In the genomic region with DNA sequence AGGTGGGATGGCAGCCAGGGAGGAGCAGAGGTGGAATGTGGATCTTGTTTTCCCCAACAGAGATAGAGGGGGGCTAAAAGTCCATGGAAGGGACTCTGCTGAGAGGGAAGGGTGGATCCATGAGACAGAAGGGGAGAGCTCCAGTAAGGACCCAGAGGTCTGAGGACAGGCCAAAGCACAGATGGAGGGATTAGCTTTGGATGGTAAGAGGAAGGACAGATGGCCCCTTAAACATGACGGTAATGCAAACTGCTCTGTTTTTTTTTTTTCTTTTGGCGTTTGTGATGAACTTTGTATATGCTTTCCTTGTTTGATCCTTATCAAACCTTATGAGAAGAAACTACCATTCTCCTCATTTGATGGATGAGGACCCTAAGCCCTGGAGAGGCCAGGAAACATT, we compare ENCODE assay signal across 22 cellular contexts.
DNase-seq lines count a peak whose midpoint lies in the region; TF ChIP-seq lines count a peak whose summit lies in the region.
"Had no signal": no experiment of that assay in that cellular context is flagged by ENCODE, and none has a peak within 500 bp of the region (broad histone marks: within the 10 kb centered on the region; RNA-seq: fewer than 3 reads in every experiment).

No MANE protein-coding gene starts in this region.

- no peak overlapping the region for H3K4me3 ChIP-seq in fibroblast of villous mesenchyme (ENCODE audit: low read depth, low read length)
- H3K4me3 ChIP-seq: lower lobe of right lung, skin epidermis, thoracic aorta had no signal

- peak overlapping the region; percentile 10 for H3K27ac Mint-ChIP-seq in activated T-cell treated with anti-CD3 and anti-CD28 coated beads, Interleukin-2, amount 50 U/mL, for 24 hours
- H3K27ac Mint-ChIP-seq in type B pancreatic cell: peak overlapping the region; percentile 32
- H3K27ac Mint-ChIP-seq: activated CD8-positive, alpha-beta T cell treated with anti-CD3 and anti-CD28 coated beads, Interleukin-2, amount 10 ng/mL, durations not matched to agents 7 days and 5 days; activated naive CD4-positive, alpha-beta T cell treated with anti-CD3 and anti-CD28 coated beads for 36 hours; stimulated activated naive B cell treated with anti-CD40 and anti-IgM and Interleukin-4, amounts not matched to agents 10 μg/mL and 1 μg/mL and 100 μg/mL, for 72 hours had no signal

- no peak overlapping the region for H3K4me3 Mint-ChIP-seq in activated T-cell treated with anti-CD3 and anti-CD28 coated beads, Interleukin-2, amount 50 U/mL, for 24 hours
- H3K4me3 Mint-ChIP-seq in type B pancreatic cell: no peak overlapping the region
- H3K4me3 Mint-ChIP-seq: activated CD8-positive, alpha-beta T cell treated with anti-CD3 and anti-CD28 coated beads, Interleukin-2, amount 10 ng/mL, durations not matched to agents 7 days and 5 days; activated naive CD4-positive, alpha-beta T cell treated with anti-CD3 and anti-CD28 coated beads for 36 hours; activated T-cell treated with anti-CD3 and anti-CD28 coated beads, Interleukin-2, amount 50 U/mL, for 4 hours; stimulated activated naive B cell treated with anti-CD40 and anti-IgM and Interleukin-4, amounts not matched to agents 10 μg/mL and 1 μg/mL and 100 μg/mL, for 72 hours had no signal

- peaks cover 70% of the 10 kb centered on the region for H3K4me1 Mint-ChIP-seq in activated T-cell treated with anti-CD3 and anti-CD28 coated beads, Interleukin-2, amount 50 U/mL, for 24 hours (ENCODE audit: low read depth)
- peaks cover 67% of the 10 kb centered on the region for H3K4me1 Mint-ChIP-seq in type B pancreatic cell (ENCODE audit: unreplicated experiment)

- no peak for DNase-seq in activated T-cell treated with anti-CD3 and anti-CD28 coated beads, Interleukin-2, amount 50 U/mL, for 24 hours
- no peak for DNase-seq in activated T-cell treated with anti-CD3 and anti-CD28 coated beads, Interleukin-2, amount 50 U/mL, for 1 hour
- DNase-seq in SK-N-DZ (ENCODE audit: low spot score) (peak; percentile 77), fibroblast of villous mesenchyme (ENCODE audit: low read depth) (peak; percentile 69), type B pancreatic cell (ENCODE audit: extremely low spot score, unreplicated experiment) (no peak), NCI-H1694 treated with DMSO at 0.1 percent for 48 hours (lab: John Stamatoyannopoulos, UW) (no peak), GOT3 (lab: John Stamatoyannopoulos, UW) (no peak)
- DNase-seq in activated naive CD4-positive, alpha-beta T cell treated with anti-CD3 and anti-CD28 coated beads, Interleukin-2, amount 50 U/mL, for 16 hours: no peak
- DNase-seq: 8988T; activated CD8-positive, alpha-beta T cell treated with anti-CD3 and anti-CD28 coated beads, Interleukin-2, amount 10 ng/mL, durations not matched to agents 7 days and 5 days; activated naive CD4-positive, alpha-beta T cell treated with anti-CD3 and anti-CD28 coated beads for 36 hours; activated T-cell treated with anti-CD3 and anti-CD28 coated beads, Interleukin-2, amount 50 U/mL, for 4 hours; aorta; central memory CD4-positive, alpha-beta T cell; foreskin melanocyte; kidney; lower lobe of right lung; NCI-H1092 treated with DMSO at 0.1 percent for 48 hours; nucleus accumbens; stimulated activated naive B cell treated with anti-CD40 and anti-IgM and Interleukin-4, amounts not matched to agents 10 μg/mL and 1 μg/mL and 100 μg/mL, for 72 hours had no signal

- H3K27me3 Mint-ChIP-seq in activated T-cell treated with anti-CD3 and anti-CD28 coated beads, Interleukin-2, amount 50 U/mL, for 24 hours: no peaks in the 10 kb centered on the region
- H3K27me3 Mint-ChIP-seq in type B pancreatic cell: no peaks in the 10 kb centered on the region
- H3K27me3 Mint-ChIP-seq: stimulated activated naive B cell treated with anti-CD40 and anti-IgM and Interleukin-4, amounts not matched to agents 10 μg/mL and 1 μg/mL and 100 μg/mL, for 72 hours had no signal

- TF ChIP-seq CTCF in fibroblast of villous mesenchyme (IDR thresholded peaks at IDR 0.05; ENCODE audit: insufficient read depth, low read depth, low read length) (no peak), type B pancreatic cell (conservative IDR thresholded peaks at IDR 0.05) (no peak)

- H3K9me3 Mint-ChIP-seq in activated T-cell treated with anti-CD3 and anti-CD28 coated beads, Interleukin-2, amount 50 U/mL, for 24 hours: no peaks in the 10 kb centered on the region
- H3K9me3 Mint-ChIP-seq in type B pancreatic cell: peaks cover 5% of the 10 kb centered on the region
- H3K9me3 Mint-ChIP-seq: activated naive CD4-positive, alpha-beta T cell treated with anti-CD3 and anti-CD28 coated beads for 36 hours; activated T-cell treated with anti-CD3 and anti-CD28 coated beads, Interleukin-2, amount 50 U/mL, for 4 hours; stimulated activated naive B cell treated with anti-CD40 and anti-IgM and Interleukin-4, amounts not matched to agents 10 μg/mL and 1 μg/mL and 100 μg/mL, for 72 hours had no signal

- no peaks in the 10 kb centered on the region for H3K36me3 Mint-ChIP-seq in activated T-cell treated with anti-CD3 and anti-CD28 coated beads, Interleukin-2, amount 50 U/mL, for 24 hours (ENCODE audit: low read depth)
- peaks cover 4% of the 10 kb centered on the region for H3K36me3 Mint-ChIP-seq in type B pancreatic cell
- H3K36me3 Mint-ChIP-seq: stimulated activated naive B cell treated with anti-CD40 and anti-IgM and Interleukin-4, amounts not matched to agents 10 μg/mL and 1 μg/mL and 100 μg/mL, for 72 hours had no signal

Comparison
In these comparisons a context has a peak if more than half of its experiments do, and no peak if none do; other contexts are left out.
1. DNase-seq: peak in SK-N-DZ (single experiment) and fibroblast of villous mesenchyme (single experiment); none in activated T-cell treated with anti-CD3 and anti-CD28 coated beads, Interleukin-2, amount 50 U/mL, for 24 hours (single experiment), activated T-cell treated with anti-CD3 and anti-CD28 coated beads, Interleukin-2, amount 50 U/mL, for 1 hour (single experiment), type B pancreatic cell (single experiment), NCI-H1694 treated with DMSO at 0.1 percent for 48 hours (single experiment), activated naive CD4-positive, alpha-beta T cell treated with anti-CD3 and anti-CD28 coated beads, Interleukin-2, amount 50 U/mL, for 16 hours (single experiment) and GOT3 (single experiment).